14 cellular contexts compared by ENCODE assay signal in the genomic region with DNA sequence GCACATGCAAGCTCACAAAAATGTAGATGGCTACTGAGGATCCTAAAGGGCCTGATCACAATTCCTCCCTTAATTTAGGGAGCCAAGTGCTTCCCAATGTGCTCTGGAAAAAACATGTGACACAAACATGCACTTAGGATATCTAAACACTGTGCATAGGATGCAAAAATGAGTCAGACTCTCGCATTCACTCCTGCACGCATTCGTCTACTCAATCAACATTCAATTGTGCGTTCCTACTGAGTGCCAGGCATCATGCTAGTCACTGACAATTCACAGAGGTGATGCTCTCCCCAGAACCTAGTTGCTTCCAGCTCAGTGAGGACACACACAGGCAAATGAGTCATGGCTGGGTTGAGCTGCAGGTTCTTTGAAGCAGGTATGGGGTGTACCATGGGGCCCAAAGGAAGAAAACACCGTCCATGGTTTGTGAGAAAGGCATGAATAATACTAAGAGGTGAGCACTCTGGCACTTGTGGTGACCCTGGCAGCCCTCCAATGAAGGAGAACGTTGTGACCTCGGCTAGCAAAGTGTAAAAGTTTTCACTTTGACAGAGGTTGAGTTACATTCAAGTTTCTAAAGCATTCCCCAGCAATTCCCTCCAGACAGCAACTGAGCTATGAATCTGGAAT.
DNase-seq lines count a peak whose midpoint lies in the region; ATAC-seq and TF ChIP-seq lines count a peak whose summit lies in the region.
"Had no signal": no experiment of that assay in that cellular context is flagged by ENCODE, and none has a peak within 500 bp of the region (broad histone marks: within the 10 kb centered on the region; RNA-seq: fewer than 3 reads in every experiment).

No MANE protein-coding gene starts in this region.

- H3K79me2 ChIP-seq in OCI-LY7 (ENCODE audit: insufficient read depth, low read depth, low read length), result no peaks in the 10 kb centered on the region

- H3K4me1 ChIP-seq in OCI-LY7 (ENCODE audit: insufficient read depth, low read length, poor library complexity, severe bottlenecking), result no peaks in the 10 kb centered on the region
- H3K4me1 ChIP-seq: HAP-1 had no signal

- DNase-seq in GM12865 (ENCODE audit: low read depth) (peak; percentile 65), M059J (ENCODE audit: low read depth) (peak; percentile 60), left lobe of liver (ENCODE audit: low spot score) (peak; percentile 61), HuH-7 (ENCODE audit: low spot score) (no peak), G401 (ENCODE audit: low spot score) (no peak), EL (no peak), OCI-LY7 (ENCODE audit: low spot score) (no peak)
- DNase-seq: MV-4-11, NCI-H524 had no signal

- BruUV-seq in OCI-LY7 (replicated peaks; lab: Mats Ljungman, UMichigan), result no TSS peak

- ATAC-seq in GM19351 (IDR thresholded peaks at IDR 0.05; ENCODE audit: unreplicated experiment), result peak; percentile 69
- no peak for ATAC-seq in left lobe of liver
- ATAC-seq: activated CD4-positive, CD25-positive, alpha-beta regulatory T cell treated with anti-CD3 and anti-CD28 coated beads, Interleukin-2, amount 50 U/mL, for 24 hours; heart left ventricle had no signal

- H4K20me1 ChIP-seq in OCI-LY7 (ENCODE audit: insufficient read depth, low read length), result no peaks in the 10 kb centered on the region

- no peaks in the 10 kb centered on the region for H3K9me2 ChIP-seq in OCI-LY7 (ENCODE audit: insufficient read depth, low read length)

- no peak overlapping the region for H2AFZ ChIP-seq in OCI-LY7 (ENCODE audit: low read length)

- CTCF ChIA-PET in OCI-LY7 (lab: Charles Lee; ENCODE audit: unreplicated experiment), result no interaction called here

- no peak for TF ChIP-seq CTCF in GM12865 (IDR thresholded peaks at IDR 0.05; ENCODE audit: insufficient read depth, low read depth, low read length, missing control alignments)
- TF ChIP-seq CTCF in OCI-LY7 (conservative IDR thresholded peaks at IDR 0.05; ENCODE audit: low read length), result no peak

- H3K36me3 ChIP-seq in OCI-LY7 (ENCODE audit: insufficient read depth, low read length), result no peaks in the 10 kb centered on the region
- H3K36me3 ChIP-seq: HAP-1, heart left ventricle, right atrium auricular region had no signal

- intact Hi-C loops in OCI-LY7 (cut with micrococcal nuclease; ENCODE audit: unreplicated experiment), result no loop called here

- POLR2A ChIA-PET in OCI-LY7 (lab: Charles Lee), result interaction anchor here (0.5 kb wide), 1 partner anchor 694 kb away, joined by 3 read pairs; no protein-coding TSS in a partner anchor

- no peak overlapping the region for H3K4me3 ChIP-seq in GM12865 (ENCODE audit: low read depth, low read length)
- no peak overlapping the region for H3K4me3 ChIP-seq in OCI-LY7 (ENCODE audit: low read depth, low read length, poor library complexity, severe bottlenecking)
- H3K4me3 ChIP-seq: HAP-1, heart left ventricle, right atrium auricular region had no signal

- H3K27ac ChIP-seq in OCI-LY7 (ENCODE audit: low read depth, low read length, poor library complexity, severe bottlenecking), result no peak overlapping the region
- H3K27ac ChIP-seq: heart left ventricle had no signal

- in situ Hi-C loops in G401 (cut with HindIII; ENCODE audit: low sequenced_read_pairs), result no loop called here

- H3K9me3 ChIP-seq in OCI-LY7 (ENCODE audit: low read length), result no peaks in the 10 kb centered on the region
- H3K9me3 ChIP-seq: HAP-1, heart left ventricle, right atrium auricular region had no signal

- no peak overlapping the region for H3K4me2 ChIP-seq in OCI-LY7 (ENCODE audit: low read length)

Comparison
In these comparisons a context has a peak if more than half of its experiments do, and no peak if none do; other contexts are left out.
1. DNase-seq: peak in GM12865 (single experiment), M059J (single experiment) and left lobe of liver (single experiment); none in HuH-7 (single experiment), G401 (single experiment), EL (single experiment) and OCI-LY7 (single experiment).